ENCODE assay signal across 11 cellular contexts in the genomic region with DNA sequence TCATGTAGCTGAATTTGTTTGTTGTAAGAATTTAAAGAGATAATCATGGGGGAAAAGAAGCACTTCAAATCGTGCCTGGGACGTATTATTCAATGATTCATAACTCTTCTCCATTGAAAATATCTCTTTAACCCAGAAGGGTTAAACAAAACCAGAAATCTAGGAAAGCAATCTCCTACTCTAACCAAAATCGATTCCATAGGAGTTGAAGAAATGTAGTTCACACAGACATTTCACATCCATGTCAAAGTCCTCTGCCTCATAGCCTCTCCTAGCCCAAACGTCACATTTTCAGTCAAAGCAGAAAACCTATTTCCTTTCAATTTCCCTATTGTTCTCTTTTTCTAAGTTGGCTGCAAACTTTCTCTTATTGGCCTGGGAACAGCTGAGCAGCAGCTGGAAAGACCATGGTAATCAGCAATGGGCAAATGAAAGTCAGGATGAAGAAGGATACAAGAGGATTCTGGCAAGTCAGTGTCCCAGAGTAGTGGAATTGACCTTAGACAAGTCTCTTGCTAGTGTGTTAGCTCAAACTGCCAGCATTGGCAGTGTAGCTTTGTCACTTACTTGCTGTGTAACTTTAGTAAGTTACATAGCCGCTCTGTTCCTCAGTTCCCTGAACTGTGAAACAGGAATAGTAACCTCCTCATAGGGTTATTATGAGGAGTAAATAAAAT. TPM values are rescaled to one million over a fixed set of nuclear protein-coding genes. Genes with fewer than 3 reads are reported as not detected.
A peak's percentile ranks its signal among the peaks of the same experiment; 100 is the strongest.
DNase-seq lines count a peak whose midpoint lies in the region; ATAC-seq and TF ChIP-seq lines count a peak whose summit lies in the region.
"Had no signal": no experiment of that assay in that cellular context is flagged by ENCODE, and none has a peak within 500 bp of the region (broad histone marks: within the 10 kb centered on the region; RNA-seq: fewer than 3 reads in every experiment).

No MANE protein-coding gene starts in this region.

- no peaks in the 10 kb centered on the region for H3K36me3 Mint-ChIP-seq in osteocyte (ENCODE audit: unreplicated experiment)

- H3K27me3 ChIP-seq in right cardiac atrium (ENCODE audit: control insufficient read depth, insufficient read depth) (no peaks in the 10 kb centered on the region), MG63 (0 out of 2 replicates have a peak, but pooled peaks cover 2% of the 10 kb centered on the region)

- H3K27ac Mint-ChIP-seq in osteocyte (ENCODE audit: unreplicated experiment) = no peak overlapping the region

- no peaks in the 10 kb centered on the region for H3K4me1 ChIP-seq in right cardiac atrium (ENCODE audit: control insufficient read depth, insufficient read depth, low read length)

- peak; percentile 58 for ATAC-seq in Right ventricle myocardium inferior
- peak; percentile 48 to 61 for ATAC-seq in right cardiac atrium
- peak; percentile 10 for ATAC-seq in sciatic nerve
- ATAC-seq in HG03045 (IDR thresholded peaks at IDR 0.05; ENCODE audit: unreplicated experiment) = no peak

- DNase-seq in Right ventricle myocardium inferior (ENCODE audit: missing footprints) (no peak), cardiac septum (ENCODE audit: low spot score) (no peak), right cardiac atrium (peak in 1 of 3 donors; percentile 37), sciatic nerve (ENCODE audit: low spot score) (no peak), osteocyte (ENCODE audit: extremely low spot score, unreplicated experiment) (no peak), NCI-H524 (lab: John Stamatoyannopoulos, UW) (no peak), MG63 (no peak)
- DNase-seq: activated CD4-positive, alpha-beta T cell treated with anti-CD3 and anti-CD28 coated beads for 48 hours; mesendoderm; NCI-H2107 had no signal

- peak overlapping the region; percentile 17 for H3K27ac ChIP-seq in right cardiac atrium (ENCODE audit: low read length)

- 45% methylated on average over 5 of the region's 5 CpGs for WGBS in right cardiac atrium

- H3K9me3 Mint-ChIP-seq in osteocyte (ENCODE audit: unreplicated experiment) = no peaks in the 10 kb centered on the region

- no peak overlapping the region for H3K4me3 Mint-ChIP-seq in osteocyte (ENCODE audit: unreplicated experiment)

- H3K36me3 ChIP-seq in MG63 = no peaks in the 10 kb centered on the region

- H3K27me3 Mint-ChIP-seq in osteocyte (ENCODE audit: unreplicated experiment) = peaks cover 46% of the 10 kb centered on the region

- H3K9me3 ChIP-seq in right cardiac atrium (ENCODE audit: control insufficient read depth, low read length) = no peaks in the 10 kb centered on the region
- H3K9me3 ChIP-seq in MG63 = no peaks in the 10 kb centered on the region

- intact Hi-C loops in Right ventricle myocardium inferior (cut with DNase I) (no loop called here), cardiac septum (cut with DNase I) (no loop called here), right cardiac atrium (cut with DNase I) (no loop called here), sciatic nerve (cut with DNase I) (no loop called here)

- no peaks in the 10 kb centered on the region for H3K4me1 Mint-ChIP-seq in osteocyte (ENCODE audit: unreplicated experiment)

- TF ChIP-seq CTCF in osteocyte (IDR thresholded peaks at IDR 0.05) = no peak

- H3K4me3 ChIP-seq in right cardiac atrium (ENCODE audit: low read length) (peak overlapping the region; percentile 22), MG63 (no peak overlapping the region)

RNA-seq across cellular contexts. Expression of a gene that starts 3.8 kb away (rescaled TPM):
- total RNA-seq in Right ventricle myocardium inferior (25.7 TPM), cardiac septum (6.2 TPM), right cardiac atrium (10 to 100 TPM; 35.3 to 44.1 (median 39.4) TPM), sciatic nerve (277 TPM), osteocyte (not detected in 2 replicates)
- polyA plus RNA-seq in right cardiac atrium = 56.7 TPM
- not detected in 2 replicates for total RNA-seq in MG63 (2014; rRNA removed; shearing (Covaris generic); ENCODE audit: low replicate concordance)
